In genomic region chr6:118651282-118652050, GRCh38 we compare ENCODE assay signal across 8 cellular contexts. TPM values are rescaled to one million over a fixed set of nuclear protein-coding genes. Genes with fewer than 3 reads are reported as not detected.
A peak's percentile ranks its signal among the peaks of the same experiment; 100 is the strongest.
DNase-seq lines count a peak whose midpoint lies in the region; ATAC-seq and TF ChIP-seq lines count a peak whose summit lies in the region.

TSS of gene CEP85L (minus strand) at chr6:118651591. CDS start at chr6:118651269, 322 bp downstream.

- DNase-seq in Ammon's horn (ENCODE audit: low spot score) (peak; percentile 95), GM19238 (ENCODE audit: insufficient read length, low spot score) (peak; percentile 84), NCI-H510A (lab: John Stamatoyannopoulos, UW) (peak; percentile 75), cerebellar nuclear complex (lab: John Stamatoyannopoulos, UW) (peak; percentile 14 to 69), kidney epithelial cell (ENCODE audit: low read depth) (peak; percentile 55)
- peak; percentile 85 for DNase-seq in activated CD4-positive, alpha-beta T cell treated with anti-CD3 and anti-CD28 coated beads for 1 hour
- DNase-seq in stimulated activated CD4-positive, alpha-beta T cell treated with anti-CD3 and anti-CD28 coated beads, Interleukin-15, amount 100 ng/mL, for 48 hours (ENCODE audit: low read depth in 2 of 2), result peak; percentile 83 to 88

- TF ChIP-seq CTCF in kidney epithelial cell (IDR thresholded peaks at IDR 0.05; ENCODE audit: insufficient read depth, low read length, poor library complexity, severe bottlenecking), result no peak

- peak; percentile 89 for ATAC-seq in HG03439 (IDR thresholded peaks at IDR 0.05; ENCODE audit: unreplicated experiment)

- no peaks in the 10 kb centered on the region for H3K36me3 ChIP-seq in kidney epithelial cell (ENCODE audit: control insufficient read depth, insufficient read depth, low read length)

- no peaks in the 10 kb centered on the region for H3K27me3 ChIP-seq in kidney epithelial cell (ENCODE audit: control insufficient read depth, insufficient read depth, low read length)

- peak within 1 kb of the TSS; percentile 97 for H3K4me3 ChIP-seq in kidney epithelial cell (ENCODE audit: low read depth, low read length)

RNA-seq across cellular contexts. Expression of gene CEP85L, which starts in this region (rescaled TPM):
- total RNA-seq in kidney epithelial cell, result 3.3 and 3.6 TPM in 2 replicates

Comparison
In these comparisons a context has a peak if more than half of its experiments do, and no peak if none do; other contexts are left out.
1. Peak in every context shown above with its lines: DNase-seq, ATAC-seq and H3K4me3 ChIP-seq.
2. DNase-seq: peak in every context shown above with its lines; median percentile 95 in Ammon's horn; 86 in stimulated activated CD4-positive, alpha-beta T cell treated with anti-CD3 and anti-CD28 coated beads, Interleukin-15, amount 100 ng/mL, for 48 hours; 85 in activated CD4-positive, alpha-beta T cell treated with anti-CD3 and anti-CD28 coated beads for 1 hour; 84 in GM19238; 75 in NCI-H510A; 55 in kidney epithelial cell; 42 in cerebellar nuclear complex.